ENCODE assay signal across 1 cellular context in genomic region chr3:149494759-149495580, GRCh38.
TF ChIP-seq lines count a peak whose summit lies in the region.

No MANE protein-coding gene starts in this region.

TF ChIP-seq in H1, 55 proteins besides CTCF, POLR2A, EP300 and RAD21 (continued from another document):
- TF ChIP-seq, protein P1, sequence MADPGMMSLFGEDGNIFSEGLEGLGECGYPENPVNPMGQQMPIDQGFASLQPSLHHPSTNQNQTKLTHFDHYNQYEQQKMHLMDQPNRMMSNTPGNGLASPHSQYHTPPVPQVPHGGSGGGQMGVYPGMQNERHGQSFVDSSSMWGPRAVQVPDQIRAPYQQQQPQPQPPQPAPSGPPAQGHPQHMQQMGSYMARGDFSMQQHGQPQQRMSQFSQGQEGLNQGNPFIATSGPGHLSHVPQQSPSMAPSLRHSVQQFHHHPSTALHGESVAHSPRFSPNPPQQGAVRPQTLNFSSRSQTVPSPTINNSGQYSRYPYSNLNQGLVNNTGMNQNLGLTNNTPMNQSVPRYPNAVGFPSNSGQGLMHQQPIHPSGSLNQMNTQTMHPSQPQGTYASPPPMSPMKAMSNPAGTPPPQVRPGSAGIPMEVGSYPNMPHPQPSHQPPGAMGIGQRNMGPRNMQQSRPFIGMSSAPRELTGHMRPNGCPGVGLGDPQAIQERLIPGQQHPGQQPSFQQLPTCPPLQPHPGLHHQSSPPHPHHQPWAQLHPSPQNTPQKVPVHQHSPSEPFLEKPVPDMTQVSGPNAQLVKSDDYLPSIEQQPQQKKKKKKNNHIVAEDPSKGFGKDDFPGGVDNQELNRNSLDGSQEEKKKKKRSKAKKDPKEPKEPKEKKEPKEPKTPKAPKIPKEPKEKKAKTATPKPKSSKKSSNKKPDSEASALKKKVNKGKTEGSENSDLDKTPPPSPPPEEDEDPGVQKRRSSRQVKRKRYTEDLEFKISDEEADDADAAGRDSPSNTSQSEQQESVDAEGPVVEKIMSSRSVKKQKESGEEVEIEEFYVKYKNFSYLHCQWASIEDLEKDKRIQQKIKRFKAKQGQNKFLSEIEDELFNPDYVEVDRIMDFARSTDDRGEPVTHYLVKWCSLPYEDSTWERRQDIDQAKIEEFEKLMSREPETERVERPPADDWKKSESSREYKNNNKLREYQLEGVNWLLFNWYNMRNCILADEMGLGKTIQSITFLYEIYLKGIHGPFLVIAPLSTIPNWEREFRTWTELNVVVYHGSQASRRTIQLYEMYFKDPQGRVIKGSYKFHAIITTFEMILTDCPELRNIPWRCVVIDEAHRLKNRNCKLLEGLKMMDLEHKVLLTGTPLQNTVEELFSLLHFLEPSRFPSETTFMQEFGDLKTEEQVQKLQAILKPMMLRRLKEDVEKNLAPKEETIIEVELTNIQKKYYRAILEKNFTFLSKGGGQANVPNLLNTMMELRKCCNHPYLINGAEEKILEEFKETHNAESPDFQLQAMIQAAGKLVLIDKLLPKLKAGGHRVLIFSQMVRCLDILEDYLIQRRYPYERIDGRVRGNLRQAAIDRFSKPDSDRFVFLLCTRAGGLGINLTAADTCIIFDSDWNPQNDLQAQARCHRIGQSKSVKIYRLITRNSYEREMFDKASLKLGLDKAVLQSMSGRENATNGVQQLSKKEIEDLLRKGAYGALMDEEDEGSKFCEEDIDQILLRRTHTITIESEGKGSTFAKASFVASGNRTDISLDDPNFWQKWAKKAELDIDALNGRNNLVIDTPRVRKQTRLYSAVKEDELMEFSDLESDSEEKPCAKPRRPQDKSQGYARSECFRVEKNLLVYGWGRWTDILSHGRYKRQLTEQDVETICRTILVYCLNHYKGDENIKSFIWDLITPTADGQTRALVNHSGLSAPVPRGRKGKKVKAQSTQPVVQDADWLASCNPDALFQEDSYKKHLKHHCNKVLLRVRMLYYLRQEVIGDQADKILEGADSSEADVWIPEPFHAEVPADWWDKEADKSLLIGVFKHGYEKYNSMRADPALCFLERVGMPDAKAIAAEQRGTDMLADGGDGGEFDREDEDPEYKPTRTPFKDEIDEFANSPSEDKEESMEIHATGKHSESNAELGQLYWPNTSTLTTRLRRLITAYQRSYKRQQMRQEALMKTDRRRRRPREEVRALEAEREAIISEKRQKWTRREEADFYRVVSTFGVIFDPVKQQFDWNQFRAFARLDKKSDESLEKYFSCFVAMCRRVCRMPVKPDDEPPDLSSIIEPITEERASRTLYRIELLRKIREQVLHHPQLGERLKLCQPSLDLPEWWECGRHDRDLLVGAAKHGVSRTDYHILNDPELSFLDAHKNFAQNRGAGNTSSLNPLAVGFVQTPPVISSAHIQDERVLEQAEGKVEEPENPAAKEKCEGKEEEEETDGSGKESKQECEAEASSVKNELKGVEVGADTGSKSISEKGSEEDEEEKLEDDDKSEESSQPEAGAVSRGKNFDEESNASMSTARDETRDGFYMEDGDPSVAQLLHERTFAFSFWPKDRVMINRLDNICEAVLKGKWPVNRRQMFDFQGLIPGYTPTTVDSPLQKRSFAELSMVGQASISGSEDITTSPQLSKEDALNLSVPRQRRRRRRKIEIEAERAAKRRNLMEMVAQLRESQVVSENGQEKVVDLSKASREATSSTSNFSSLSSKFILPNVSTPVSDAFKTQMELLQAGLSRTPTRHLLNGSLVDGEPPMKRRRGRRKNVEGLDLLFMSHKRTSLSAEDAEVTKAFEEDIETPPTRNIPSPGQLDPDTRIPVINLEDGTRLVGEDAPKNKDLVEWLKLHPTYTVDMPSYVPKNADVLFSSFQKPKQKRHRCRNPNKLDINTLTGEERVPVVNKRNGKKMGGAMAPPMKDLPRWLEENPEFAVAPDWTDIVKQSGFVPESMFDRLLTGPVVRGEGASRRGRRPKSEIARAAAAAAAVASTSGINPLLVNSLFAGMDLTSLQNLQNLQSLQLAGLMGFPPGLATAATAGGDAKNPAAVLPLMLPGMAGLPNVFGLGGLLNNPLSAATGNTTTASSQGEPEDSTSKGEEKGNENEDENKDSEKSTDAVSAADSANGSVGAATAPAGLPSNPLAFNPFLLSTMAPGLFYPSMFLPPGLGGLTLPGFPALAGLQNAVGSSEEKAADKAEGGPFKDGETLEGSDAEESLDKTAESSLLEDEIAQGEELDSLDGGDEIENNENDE (IDR thresholded peaks at IDR 0.05; ENCODE audit: insufficient replicate concordance, low read length): no peak
- TF ChIP-seq KDM5A (IDR thresholded peaks at IDR 0.05; ENCODE audit: low read length): no peak
